In the genomic region with DNA sequence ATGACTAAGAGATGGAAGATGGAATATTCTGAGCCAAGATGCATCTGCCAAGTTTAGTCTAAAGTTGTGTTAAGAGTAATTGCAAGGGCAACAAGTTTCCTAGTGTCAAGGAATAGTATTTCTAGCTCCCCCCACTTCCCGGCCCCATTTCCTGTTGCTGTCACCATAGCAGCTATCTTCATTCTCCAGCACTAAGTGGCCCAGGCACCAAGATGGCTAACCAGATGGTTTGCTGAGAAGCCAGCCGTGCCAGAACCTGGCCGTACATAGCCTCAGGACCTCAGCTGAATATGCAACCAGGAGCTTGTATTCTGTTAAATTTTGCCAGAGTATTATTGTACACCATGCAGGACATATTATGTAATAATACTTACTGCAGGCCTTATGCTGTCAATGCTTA, we compare ENCODE assay signal across 1 cellular context.
TF ChIP-seq lines count a peak whose summit lies in the region.

No MANE protein-coding gene starts in this region.

TF ChIP-seq in K562, 482 proteins besides CTCF, POLR2A, EP300 and RAD21 (continued from another document):
- TF ChIP-seq DMBX1 (CRISPR knock-in tag; IDR thresholded peaks at IDR 0.05; ENCODE audit: borderline replicate concordance): peak; percentile 76; the same call in 1 of the 2 replicates
- TF ChIP-seq ZC3H4 (CRISPR knock-in tag; IDR thresholded peaks at IDR 0.05; ENCODE audit: borderline replicate concordance): no peak
- TF ChIP-seq ARID4B (CRISPR knock-in tag; IDR thresholded peaks at IDR 0.05): no peak
- peak in 2 of 3 experiments; percentile 46 to 88 for TF ChIP-seq YY1 (IDR thresholded peaks at IDR 0.05; ENCODE audit: borderline replicate concordance in 1 of 3, control insufficient read depth in 1 of 3, extremely low read depth in 1 of 3, insufficient read depth in 3 of 3, insufficient read length in 1 of 3, insufficient replicate concordance in 2 of 3, low read depth in 1 of 3, low read length in 2 of 3)
- peak; percentile 71 for TF ChIP-seq ARID1B (IDR thresholded peaks at IDR 0.05)
- TF ChIP-seq, protein P1, sequence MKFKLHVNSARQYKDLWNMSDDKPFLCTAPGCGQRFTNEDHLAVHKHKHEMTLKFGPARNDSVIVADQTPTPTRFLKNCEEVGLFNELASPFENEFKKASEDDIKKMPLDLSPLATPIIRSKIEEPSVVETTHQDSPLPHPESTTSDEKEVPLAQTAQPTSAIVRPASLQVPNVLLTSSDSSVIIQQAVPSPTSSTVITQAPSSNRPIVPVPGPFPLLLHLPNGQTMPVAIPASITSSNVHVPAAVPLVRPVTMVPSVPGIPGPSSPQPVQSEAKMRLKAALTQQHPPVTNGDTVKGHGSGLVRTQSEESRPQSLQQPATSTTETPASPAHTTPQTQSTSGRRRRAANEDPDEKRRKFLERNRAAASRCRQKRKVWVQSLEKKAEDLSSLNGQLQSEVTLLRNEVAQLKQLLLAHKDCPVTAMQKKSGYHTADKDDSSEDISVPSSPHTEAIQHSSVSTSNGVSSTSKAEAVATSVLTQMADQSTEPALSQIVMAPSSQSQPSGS (CRISPR knock-in tag; IDR thresholded peaks at IDR 0.05): no peak
- TF ChIP-seq RBFOX2 (IDR thresholded peaks at IDR 0.05; ENCODE audit: low read depth, low read length): 0 out of 2 replicates have a peak, but pooled peaks have one; percentile 1
- peak; percentile 68 for TF ChIP-seq ETV1 (tag; conservative IDR thresholded peaks at IDR 0.05; ENCODE audit: low read depth)
- TF ChIP-seq MAFK (IDR thresholded peaks at IDR 0.05; ENCODE audit: low read length): no peak
- 0 out of 2 replicates have a peak, but pooled peaks have one; percentile 27 for TF ChIP-seq GABPA (tag; conservative IDR thresholded peaks at IDR 0.05; ENCODE audit: low read depth)
- no peak for TF ChIP-seq ZNF318 (IDR thresholded peaks at IDR 0.05; ENCODE audit: borderline replicate concordance in 1 of 2, low read depth in 1 of 2)
- TF ChIP-seq SNAPC5 (CRISPR knock-in tag; IDR thresholded peaks at IDR 0.05): no peak
- no peak for TF ChIP-seq ZBTB40 (IDR thresholded peaks at IDR 0.05)
- no peak for TF ChIP-seq ZBTB40 (CRISPR knock-in tag; IDR thresholded peaks at IDR 0.05)
- TF ChIP-seq AFF1 (IDR thresholded peaks at IDR 0.05; ENCODE audit: low read depth in 1 of 2, partially characterized antibody in 2 of 2): no peak
